In the genomic region with DNA sequence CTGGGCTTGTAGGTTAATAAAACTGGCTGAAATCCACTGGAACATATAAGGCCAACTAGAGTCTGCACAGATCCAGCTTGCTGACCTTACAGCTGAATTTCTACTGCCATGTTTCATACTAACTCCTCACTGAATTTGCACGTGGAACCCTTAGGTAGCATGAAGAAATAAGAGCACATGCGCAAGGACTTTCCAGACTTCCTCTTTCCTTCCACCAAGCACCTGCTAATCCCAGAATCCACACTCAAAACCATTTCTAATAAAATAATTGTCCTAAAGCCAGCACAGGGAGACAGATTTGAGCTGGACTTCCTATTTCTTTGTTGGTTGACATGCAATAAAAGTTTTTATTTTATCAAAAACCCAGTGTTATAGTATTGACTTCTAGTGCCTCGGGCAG, we compare ENCODE assay signal across 23 cellular contexts. TPM values are rescaled to one million over a fixed set of nuclear protein-coding genes. Genes with fewer than 3 reads are reported as not detected.
DNase-seq lines count a peak whose midpoint lies in the region; ATAC-seq and TF ChIP-seq lines count a peak whose summit lies in the region.
"Had no signal": no experiment of that assay in that cellular context is flagged by ENCODE, and none has a peak within 500 bp of the region (broad histone marks: within the 10 kb centered on the region; RNA-seq: fewer than 3 reads in every experiment).

No MANE protein-coding gene starts in this region.

- no peak overlapping the region for H3K27ac Mint-ChIP-seq in activated naive CD4-positive, alpha-beta T cell treated with anti-CD3 and anti-CD28 coated beads, Interleukin-2, amount 10 ng/mL, durations not matched to agents 7 days and 5 days
- peak overlapping the region in 1 of 2 donors; percentile 89 for H3K27ac Mint-ChIP-seq in activated naive CD4-positive, alpha-beta T cell treated with anti-CD3 and anti-CD28 coated beads, Interleukin-2, amount 50 U/mL, for 72 hours
- H3K27ac Mint-ChIP-seq in IgD-negative memory B cell (peak overlapping the region in 2 of 3 donors; percentile 40 to 81), brain (no peak overlapping the region), type B pancreatic cell (no peak overlapping the region), chondrocyte (ENCODE audit: unreplicated experiment) (no peak overlapping the region)

- H3K4me3 Mint-ChIP-seq in activated naive CD4-positive, alpha-beta T cell treated with anti-CD3 and anti-CD28 coated beads, Interleukin-2, amount 10 ng/mL, durations not matched to agents 7 days and 5 days = peak overlapping the region; percentile 21
- H3K4me3 Mint-ChIP-seq in IgD-negative memory B cell (peak overlapping the region in 1 of 4 donors; percentile 93), brain (peak overlapping the region; percentile 69 to 91 (median 88)), type B pancreatic cell (peak overlapping the region; percentile 66), chondrocyte (ENCODE audit: unreplicated experiment) (no peak overlapping the region)

- no peaks in the 10 kb centered on the region for H3K9me3 Mint-ChIP-seq in activated naive CD4-positive, alpha-beta T cell treated with anti-CD3 and anti-CD28 coated beads, Interleukin-2, amount 10 ng/mL, durations not matched to agents 7 days and 5 days
- peaks cover 0 to 5% of the 10 kb centered on the region in 2 donors for H3K9me3 Mint-ChIP-seq in activated naive CD4-positive, alpha-beta T cell treated with anti-CD3 and anti-CD28 coated beads, Interleukin-2, amount 50 U/mL, for 72 hours
- no peaks in the 10 kb centered on the region for H3K9me3 Mint-ChIP-seq in IgD-negative memory B cell
- no peaks in the 10 kb centered on the region for H3K9me3 Mint-ChIP-seq in brain
- no peaks in the 10 kb centered on the region for H3K9me3 Mint-ChIP-seq in type B pancreatic cell
- no peaks in the 10 kb centered on the region for H3K9me3 Mint-ChIP-seq in chondrocyte (ENCODE audit: low read depth)

- peaks cover 21% of the 10 kb centered on the region for H3K4me1 Mint-ChIP-seq in activated naive CD4-positive, alpha-beta T cell treated with anti-CD3 and anti-CD28 coated beads, Interleukin-2, amount 10 ng/mL, durations not matched to agents 7 days and 5 days
- H3K4me1 Mint-ChIP-seq in IgD-negative memory B cell (peaks cover 9 to 19% (median 12%) of the 10 kb centered on the region in 3 donors), brain (peaks cover 21% of the 10 kb centered on the region), type B pancreatic cell (ENCODE audit: unreplicated experiment) (no peaks in the 10 kb centered on the region), chondrocyte (ENCODE audit: low read depth) (peaks cover 24% of the 10 kb centered on the region)

- DNase-seq in activated naive CD4-positive, alpha-beta T cell treated with anti-CD3 and anti-CD28 coated beads, Interleukin-2, amount 10 ng/mL, durations not matched to agents 7 days and 5 days = no peak
- DNase-seq in activated naive CD4-positive, alpha-beta T cell treated with anti-CD3 and anti-CD28 coated beads, Interleukin-2, amount 50 U/mL, for 72 hours (ENCODE audit: low spot score in 2 of 2) = no peak
- no peak for DNase-seq in type B pancreatic cell (ENCODE audit: extremely low spot score, unreplicated experiment)
- no peak for DNase-seq in chondrocyte (ENCODE audit: low spot score)
- DNase-seq: brain microvascular endothelial cell; DMS 273 treated with DMSO at 0.1 percent for 48 hours; effector memory CD4-positive, alpha-beta T cell; foreskin keratinocyte; hypothalamus; left lung; NCI-H2081; NCI-H446 treated with DMSO at 0.1 percent for 48 hours; pancreas; Right ventricle myocardium superior had no signal

- ATAC-seq in activated naive CD4-positive, alpha-beta T cell treated with anti-CD3 and anti-CD28 coated beads, Interleukin-2, amount 50 U/mL, for 72 hours = no peak
- no peak for ATAC-seq in GM19035 (IDR thresholded peaks at IDR 0.05; ENCODE audit: unreplicated experiment)
- ATAC-seq: esophagus mucosa, foreskin keratinocyte, left lung, pancreas had no signal

- peaks cover 5% of the 10 kb centered on the region for H3K36me3 Mint-ChIP-seq in activated naive CD4-positive, alpha-beta T cell treated with anti-CD3 and anti-CD28 coated beads, Interleukin-2, amount 10 ng/mL, durations not matched to agents 7 days and 5 days
- H3K36me3 Mint-ChIP-seq in activated naive CD4-positive, alpha-beta T cell treated with anti-CD3 and anti-CD28 coated beads, Interleukin-2, amount 50 U/mL, for 72 hours = no peaks in the 10 kb centered on the region
- peaks cover 3% of the 10 kb centered on the region for H3K36me3 Mint-ChIP-seq in IgD-negative memory B cell
- peaks cover 6% of the 10 kb centered on the region for H3K36me3 Mint-ChIP-seq in brain
- H3K36me3 Mint-ChIP-seq in type B pancreatic cell = no peaks in the 10 kb centered on the region
- H3K36me3 Mint-ChIP-seq in chondrocyte (ENCODE audit: low read depth) = no peaks in the 10 kb centered on the region

- TF ChIP-seq CTCF in brain (conservative IDR thresholded peaks at IDR 0.05) (no peak), type B pancreatic cell (conservative IDR thresholded peaks at IDR 0.05) (no peak), chondrocyte (IDR thresholded peaks at IDR 0.05) (no peak)

- peaks cover 22% of the 10 kb centered on the region for H3K27me3 Mint-ChIP-seq in activated naive CD4-positive, alpha-beta T cell treated with anti-CD3 and anti-CD28 coated beads, Interleukin-2, amount 10 ng/mL, durations not matched to agents 7 days and 5 days
- H3K27me3 Mint-ChIP-seq in IgD-negative memory B cell (peaks cover 14% of the 10 kb centered on the region), brain (peaks cover 15% of the 10 kb centered on the region), type B pancreatic cell (no peaks in the 10 kb centered on the region), chondrocyte (ENCODE audit: low read depth) (no peaks in the 10 kb centered on the region)

- CTCF ChIA-PET in activated naive CD4-positive, alpha-beta T cell treated with anti-CD3 and anti-CD28 coated beads, Interleukin-2, amount 10 ng/mL, durations not matched to agents 7 days and 5 days (lab: Charles Lee) = no interaction called here

RNA-seq across cellular contexts. Expression of a gene that starts 46.7 kb away (rescaled TPM):
- not detected for total RNA-seq in activated naive CD4-positive, alpha-beta T cell treated with anti-CD3 and anti-CD28 coated beads, Interleukin-2, amount 50 U/mL, for 72 hours
- polyA plus RNA-seq in IgD-negative memory B cell = not detected
- polyA plus RNA-seq in brain (ENCODE audit: insufficient read depth, low read depth, low replicate concordance) = not detected
- total RNA-seq in type B pancreatic cell (ENCODE audit: low replicate concordance) = not detected in 2 replicates
- not detected in 3 replicates for total RNA-seq in chondrocyte
- total RNA-seq: esophagus mucosa, foreskin keratinocyte, HepG2, left lung, myocyte, pancreas, right atrium auricular region, Right ventricle myocardium superior, temporal lobe had no signal
- polyA plus RNA-seq: adipose tissue, foreskin keratinocyte, HepG2, pancreas had no signal

RNA-seq across cellular contexts. Expression of a gene that starts 56.5 kb away (rescaled TPM):
- total RNA-seq in activated naive CD4-positive, alpha-beta T cell treated with anti-CD3 and anti-CD28 coated beads, Interleukin-2, amount 50 U/mL, for 72 hours = 100 to 1,000 TPM; 172 to 188 TPM
- 142 TPM for polyA plus RNA-seq in IgD-negative memory B cell
- 107 TPM for polyA plus RNA-seq in brain (ENCODE audit: insufficient read depth, low read depth, low replicate concordance)
- 111 and 150 TPM in 2 replicates for total RNA-seq in type B pancreatic cell (ENCODE audit: low replicate concordance)
- 72.6 to 94.4 TPM (median 76.7 TPM) in 3 replicates for total RNA-seq in chondrocyte

Comparison
In these comparisons a context has a peak if more than half of its experiments do, and no peak if none do; other contexts are left out.
1. H3K27ac Mint-ChIP-seq: peak in IgD-negative memory B cell (2 of 3); none in activated naive CD4-positive, alpha-beta T cell treated with anti-CD3 and anti-CD28 coated beads, Interleukin-2, amount 10 ng/mL, durations not matched to agents 7 days and 5 days (single experiment), brain (0 of 5), type B pancreatic cell (single experiment) and chondrocyte (single experiment).